In the genomic region with DNA sequence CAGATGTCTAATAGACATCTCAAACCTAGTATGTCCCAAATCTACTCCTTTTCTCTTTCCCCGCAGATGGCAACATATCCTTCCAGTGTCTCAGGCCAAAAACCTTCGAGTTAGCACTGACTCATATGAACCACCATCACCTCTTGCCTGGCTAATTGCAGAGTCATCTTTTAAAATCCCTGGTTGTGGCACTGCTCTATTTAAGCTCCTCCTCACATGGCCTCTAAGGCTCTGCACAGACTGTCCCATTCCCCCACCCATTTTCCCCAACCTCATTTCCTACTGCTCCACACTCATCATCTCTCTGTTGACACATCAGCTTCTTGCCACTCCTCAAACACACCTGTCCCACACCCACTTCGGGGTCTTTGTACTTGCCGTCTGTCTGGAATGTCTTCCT, we compare ENCODE assay signal across 15 cellular contexts. TPM values are rescaled to one million over a fixed set of nuclear protein-coding genes. Genes with fewer than 3 reads are reported as not detected.
DNase-seq lines count a peak whose midpoint lies in the region; ATAC-seq, FAIRE-seq and TF ChIP-seq lines count a peak whose summit lies in the region.
"Had no signal": no experiment of that assay in that cellular context is flagged by ENCODE, and none has a peak within 500 bp of the region (broad histone marks: within the 10 kb centered on the region; RNA-seq: fewer than 3 reads in every experiment).

No MANE protein-coding gene starts in this region.

- H3F3A ChIP-seq in GM23338 (replicated peaks; ENCODE audit: low read depth): no peaks in the 10 kb centered on the region

- H3K9ac ChIP-seq in endothelial cell of umbilical vein (replicated peaks; ENCODE audit: extremely low read depth, insufficient read depth, low read length): no peak overlapping the region

- H3K4me1 ChIP-seq in GM23338 (ENCODE audit: insufficient read depth) (peaks cover 13% of the 10 kb centered on the region), Panc1 (ENCODE audit: control insufficient read depth, insufficient read depth, low read length) (no peaks in the 10 kb centered on the region), endothelial cell of umbilical vein (ENCODE audit: control insufficient read depth, extremely low read depth, insufficient read depth, low read length) (peaks cover 13% of the 10 kb centered on the region), prostate gland (replicated peaks) (no peaks in the 10 kb centered on the region)
- no peaks in the 10 kb centered on the region for H3K4me1 ChIP-seq in CD8-positive, alpha-beta T cell (ENCODE audit: insufficient read depth, low read length)

- dilution Hi-C loops in endothelial cell of umbilical vein (cut with MboI; ENCODE audit: extremely low pct_ligation_motif_present, low sequenced_read_pairs): no loop called here

- 49% methylated on average over 4 of the region's 4 CpGs for WGBS in prostate gland

- H3K4me1 Mint-ChIP-seq in GM23338: peaks cover 14% of the 10 kb centered on the region; the same call in 2 of the 3 replicates
- peaks cover 6% of the 10 kb centered on the region for H3K4me1 Mint-ChIP-seq in CD8-positive, alpha-beta T cell (ENCODE audit: low read depth)
- H3K4me1 Mint-ChIP-seq: memory B cell had no signal

- no peak overlapping the region for H3K27ac ChIP-seq in GM23338 (ENCODE audit: low read depth)
- H3K27ac ChIP-seq in Panc1 (ENCODE audit: low read length): no peak overlapping the region
- no peak overlapping the region for H3K27ac ChIP-seq in endothelial cell of umbilical vein (ENCODE audit: insufficient read depth, low read depth, low read length)
- no peak overlapping the region for H3K27ac ChIP-seq in CD8-positive, alpha-beta T cell (ENCODE audit: low read depth, low read length)
- H3K27ac ChIP-seq in prostate gland: no peak overlapping the region

- no peak for FAIRE-seq in endothelial cell of umbilical vein (lab: Jason Lieb, UNC)

- no peaks in the 10 kb centered on the region; the same call in 2 of the 3 replicates for H3K9me3 Mint-ChIP-seq in GM23338
- H3K9me3 Mint-ChIP-seq in CD8-positive, alpha-beta T cell: no peaks in the 10 kb centered on the region
- H3K9me3 Mint-ChIP-seq: activated CD4-positive, alpha-beta T cell treated with anti-CD3 and anti-CD28 coated beads, Interleukin-2, amount 10 ng/mL, durations not matched to agents 24 days and 14 days; activated T-helper 2 cell treated with anti-CD3 and anti-CD28 coated beads, Interferon-gamma antibody, Interleukin-2, Interleukin-4, amounts not matched to agents 10 μg/mL and 5 μg/mL and 100 μg/mL, durations not matched to agents 14 hours and 24 hours and 36 hours; memory B cell; T-helper 2 cell treated with Interferon-gamma antibody and Interleukin-4, amounts not matched to agents 5 μg/mL and 100 μg/mL, for 36 hours had no signal

- in situ Hi-C loops in Panc1 (cut with HindIII; ENCODE audit: low pct_unique_long_range_greater_than_20kb, low sequenced_read_pairs): no loop called here

- H3K79me2 ChIP-seq in GM23338 (replicated peaks; ENCODE audit: insufficient read depth) (no peaks in the 10 kb centered on the region), endothelial cell of umbilical vein (ENCODE audit: control insufficient read depth, insufficient read depth, low read length) (no peaks in the 10 kb centered on the region)

- POLR2A ChIA-PET in Panc1 (lab: Charles Lee) (interaction anchor here (0.6 kb wide), 1 partner anchor 16 kb away, joined by 10 read pairs; no protein-coding TSS in a partner anchor), endothelial cell of umbilical vein (lab: Charles Lee) (interaction anchor here (1.1 kb wide), 1 partner anchor 17 kb away, joined by 5 read pairs; the partner anchor contains the start of gene HBP1)
- POLR2A ChIA-PET in CD8-positive, alpha-beta T cell (lab: Charles Lee): interaction anchor here (0.8 to 1.9 kb wide), 2 partner anchors 15 to 17 kb away, joined by 3 to 11 read pairs; partner anchors contain the start of gene HBP1

- H4K20me1 ChIP-seq in GM23338 (replicated peaks; ENCODE audit: insufficient read depth) (no peaks in the 10 kb centered on the region), endothelial cell of umbilical vein (replicated peaks; ENCODE audit: control insufficient read depth, extremely low read depth, insufficient read depth, low read length) (no peaks in the 10 kb centered on the region)

- BruUV-seq in Panc1 (replicated peaks; lab: Mats Ljungman, UMichigan) (no TSS peak), endothelial cell of umbilical vein (replicated peaks; lab: Mats Ljungman, UMichigan) (no TSS peak)

- H3K27ac Mint-ChIP-seq in GM23338: peak overlapping the region; percentile 15
- no peak overlapping the region for H3K27ac Mint-ChIP-seq in CD8-positive, alpha-beta T cell
- H3K27ac Mint-ChIP-seq: activated CD4-positive, alpha-beta T cell treated with anti-CD3 and anti-CD28 coated beads, Interleukin-2, amount 10 ng/mL, durations not matched to agents 24 days and 14 days; activated T-helper 2 cell treated with anti-CD3 and anti-CD28 coated beads, Interferon-gamma antibody, Interleukin-2, Interleukin-4, amounts not matched to agents 10 μg/mL and 5 μg/mL and 100 μg/mL, durations not matched to agents 14 hours and 24 hours and 36 hours; endodermal cell; memory B cell; T-helper 2 cell treated with Interferon-gamma antibody and Interleukin-4, amounts not matched to agents 5 μg/mL and 100 μg/mL, for 36 hours had no signal

- no peak overlapping the region for H2AFZ ChIP-seq in GM23338
- H2AFZ ChIP-seq in endothelial cell of umbilical vein (ENCODE audit: low read depth, low read length): no peak overlapping the region

- H3K9me1 ChIP-seq in endothelial cell of umbilical vein (replicated peaks; ENCODE audit: control insufficient read depth, extremely low read depth, insufficient read depth, low read length): no peaks in the 10 kb centered on the region

- ATAC-seq in GM23338 (no peak), Panc1 (peak; percentile 52; the same call in 1 of the 2 replicates)
- no peak for ATAC-seq in CD8-positive, alpha-beta T cell

- intact Hi-C loops in Panc1 (cut with micrococcal nuclease; ENCODE audit: unreplicated experiment): no loop called here
- intact Hi-C loops in endothelial cell of umbilical vein (cut with micrococcal nuclease): no loop called here
- intact Hi-C loops in CD8-positive, alpha-beta T cell (cut with DNase I, micrococcal nuclease): loop anchor here in 1 of 2 experiments (5.0 kb wide), 2 partner anchors 490 to 975 kb away; partner anchors contain the start of gene CCDC71L
- intact Hi-C loops in prostate gland (cut with DNase I): no loop called here

- TF ChIP-seq CTCF in GM23338 (conservative IDR thresholded peaks at IDR 0.05; ENCODE audit: low read depth in 2 of 2) (no peak), Panc1 (IDR thresholded peaks at IDR 0.05) (no peak), endothelial cell of umbilical vein (IDR thresholded peaks at IDR 0.05; ENCODE audit: extremely low read depth in 1 of 2, insufficient read depth in 1 of 2, low read depth in 1 of 2, low read length in 2 of 2) (no peak), prostate gland (IDR thresholded peaks at IDR 0.05) (no peak)
- no peak for TF ChIP-seq CTCF in CD8-positive, alpha-beta T cell (IDR thresholded peaks at IDR 0.05)

- H3K9me2 ChIP-seq in GM23338 (ENCODE audit: insufficient read depth): no peaks in the 10 kb centered on the region

- H3K27me3 ChIP-seq in GM23338 (ENCODE audit: insufficient read depth) (no peaks in the 10 kb centered on the region), Panc1 (ENCODE audit: control insufficient read depth, insufficient read depth, low read length) (no peaks in the 10 kb centered on the region; the same call in 1 of the 2 replicates), endothelial cell of umbilical vein (ENCODE audit: control insufficient read depth in 2 of 2, insufficient read depth in 2 of 2, low read length in 2 of 2) (no peaks in the 10 kb centered on the region), prostate gland (replicated peaks; ENCODE audit: insufficient read depth) (no peaks in the 10 kb centered on the region)
- no peaks in the 10 kb centered on the region for H3K27me3 ChIP-seq in CD8-positive, alpha-beta T cell (ENCODE audit: insufficient read depth, low read length)

- CTCF ChIA-PET in Panc1 (lab: Charles Lee): no interaction called here
- CTCF ChIA-PET in endothelial cell of umbilical vein (lab: Charles Lee): interaction anchor here (1.0 to 7.1 kb wide), 9 partner anchors 12 to 728 kb away, joined by 3 to 440 read pairs (median 6); partner anchors contain the start of gene HBP1
- CTCF ChIA-PET in CD8-positive, alpha-beta T cell (lab: Charles Lee): interaction anchor here (1.1 to 9.3 kb wide), 5 partner anchors 16 to 975 kb away, joined by 3 to 133 read pairs (median 8); partner anchors contain the start of gene HBP1

- peaks cover 6% of the 10 kb centered on the region for H3K36me3 Mint-ChIP-seq in GM23338 (ENCODE audit: low read depth)
- no peaks in the 10 kb centered on the region for H3K36me3 Mint-ChIP-seq in CD8-positive, alpha-beta T cell
- H3K36me3 Mint-ChIP-seq: memory B cell had no signal

- peaks cover 2% of the 10 kb centered on the region for H3K27me3 Mint-ChIP-seq in GM23338 (ENCODE audit: insufficient read depth, low read depth, poor library complexity)
- H3K27me3 Mint-ChIP-seq in CD8-positive, alpha-beta T cell (ENCODE audit: low read depth): no peaks in the 10 kb centered on the region

- TF ChIP-seq POLR2A in endothelial cell of umbilical vein (IDR thresholded peaks at IDR 0.05; ENCODE audit: low read depth, low read length): no peak
- no peak for TF ChIP-seq POLR2A in prostate gland (IDR thresholded peaks at IDR 0.05)

- H3K4me2 ChIP-seq in GM23338 (no peak overlapping the region), endothelial cell of umbilical vein (ENCODE audit: insufficient read depth, low read length) (no peak overlapping the region)

- H3K9me3 ChIP-seq in Panc1 (ENCODE audit: control insufficient read depth, insufficient read depth, low read depth, low read length) (no peaks in the 10 kb centered on the region), endothelial cell of umbilical vein (replicated peaks; ENCODE audit: control insufficient read depth, insufficient read depth, low read length) (no peaks in the 10 kb centered on the region), prostate gland (no peaks in the 10 kb centered on the region)
- no peaks in the 10 kb centered on the region for H3K9me3 ChIP-seq in CD8-positive, alpha-beta T cell (ENCODE audit: low read length)

- DNase-seq in GM23338 (ENCODE audit: low spot score) (no peak), Panc1 (ENCODE audit: low read depth, low spot score) (no peak), endothelial cell of umbilical vein (ENCODE audit: low read depth, low spot score) (no peak), skeletal muscle cell (ENCODE audit: low read depth) (peak; percentile 42), NCI-H2107 treated with DMSO at 0.1 percent for 48 hours (lab: John Stamatoyannopoulos, UW; ENCODE audit: unreplicated experiment) (no peak), prostate gland (ENCODE audit: low spot score) (no peak)
- no peak for DNase-seq in activated CD4-positive, alpha-beta T cell treated with anti-CD3 and anti-CD28 coated beads, Interleukin-2, amount 50 U/mL, for 48 hours
- no peak for DNase-seq in CD8-positive, alpha-beta T cell
- DNase-seq: activated CD4-positive, alpha-beta T cell treated with anti-CD3 and anti-CD28 coated beads, Interleukin-2, amount 10 ng/mL, durations not matched to agents 24 days and 14 days; Calu3; endodermal cell; Kasumi-1 had no signal

- H3K4me3 Mint-ChIP-seq in GM23338: no peak overlapping the region
- H3K4me3 Mint-ChIP-seq in CD8-positive, alpha-beta T cell: no peak overlapping the region
- H3K4me3 Mint-ChIP-seq: activated CD4-positive, alpha-beta T cell treated with anti-CD3 and anti-CD28 coated beads, Interleukin-2, amount 10 ng/mL, durations not matched to agents 24 days and 14 days; endodermal cell; memory B cell; T-helper 2 cell treated with Interferon-gamma antibody and Interleukin-4, amounts not matched to agents 5 μg/mL and 100 μg/mL, for 36 hours had no signal

- H3K36me3 ChIP-seq in GM23338 (ENCODE audit: insufficient read depth) (peaks cover 4% of the 10 kb centered on the region; the same call in 1 of the 2 replicates), Panc1 (ENCODE audit: control insufficient read depth, insufficient read depth, low read length) (no peaks in the 10 kb centered on the region), endothelial cell of umbilical vein (ENCODE audit: control insufficient read depth in 2 of 2, extremely low read depth in 1 of 2, insufficient read depth in 2 of 2, low read length in 2 of 2) (peaks cover 0 to 3% of the 10 kb centered on the region in 2 experiments), prostate gland (no peaks in the 10 kb centered on the region)
- no peaks in the 10 kb centered on the region for H3K36me3 ChIP-seq in CD8-positive, alpha-beta T cell (ENCODE audit: insufficient read depth, low read length)

- no peak overlapping the region for H3K4me3 ChIP-seq in GM23338
- no peak overlapping the region for H3K4me3 ChIP-seq in Panc1 (ENCODE audit: low read depth in 2 of 2, low read length in 2 of 2)
- H3K4me3 ChIP-seq in endothelial cell of umbilical vein (replicated peaks in 1 of 3; ENCODE audit: insufficient read depth in 1 of 3, low read depth in 1 of 3, low read length in 3 of 3): no peak overlapping the region
- no peak overlapping the region for H3K4me3 ChIP-seq in skeletal muscle cell (ENCODE audit: low read depth, low read length)
- H3K4me3 ChIP-seq in CD8-positive, alpha-beta T cell (ENCODE audit: low read depth, low read length): no peak overlapping the region
- H3K4me3 ChIP-seq in prostate gland: no peak overlapping the region

RNA-seq across cellular contexts. Expression of gene HBP1, which starts 16.8 kb away (rescaled TPM):
- total RNA-seq in GM23338 (2014; rRNA removed; shearing (Covaris generic)): 40.5 and 52.8 TPM in 2 replicates
- polyA plus RNA-seq in GM23338 (2016; fragmentation: Nextera tagmentation; extraction: Ambion mirVana): 36.0 and 37.6 TPM in 2 replicates
- 28.1 TPM for total RNA-seq in Panc1 (2021; ENCODE audit: unreplicated experiment)
- polyA plus RNA-seq in Panc1 (2012; ENCODE audit: insufficient read length): 23.3 TPM
- 50.1 and 63.4 TPM in 2 replicates for total RNA-seq in endothelial cell of umbilical vein
- polyA plus RNA-seq in endothelial cell of umbilical vein: 43.4 and 49.6 TPM in 2 replicates
- 38.4 and 44.4 TPM in 2 replicates for polyA plus RNA-seq in endothelial cell of umbilical vein (2011; cell fraction: cytosol; rRNA removed)
- polyA plus RNA-seq in endothelial cell of umbilical vein (2011; cell fraction: nucleus; rRNA removed): 105 and 106 TPM in 2 replicates
- 47.9 and 76.6 TPM in 2 replicates for polyA plus RNA-seq in endothelial cell of umbilical vein (2012)
- polyA minus RNA-seq in endothelial cell of umbilical vein: 122 and 136 TPM in 2 replicates
- polyA minus RNA-seq in endothelial cell of umbilical vein (2011; cell fraction: cytosol; rRNA and poly(A)+ RNA removed): 21.4 TPM
- 193 and 248 TPM in 2 replicates for polyA minus RNA-seq in endothelial cell of umbilical vein (2011; cell fraction: nucleus; rRNA and poly(A)+ RNA removed)
- 100 to 1,000 TPM; 233 to 251 TPM for total RNA-seq in CD8-positive, alpha-beta T cell
- total RNA-seq in prostate gland: 100 to 1,000 TPM in 1 of 2 donors, 10 to 100 TPM in 1; 91.3 to 109 TPM
